12 cellular contexts compared by ENCODE assay signal in the genomic region with DNA sequence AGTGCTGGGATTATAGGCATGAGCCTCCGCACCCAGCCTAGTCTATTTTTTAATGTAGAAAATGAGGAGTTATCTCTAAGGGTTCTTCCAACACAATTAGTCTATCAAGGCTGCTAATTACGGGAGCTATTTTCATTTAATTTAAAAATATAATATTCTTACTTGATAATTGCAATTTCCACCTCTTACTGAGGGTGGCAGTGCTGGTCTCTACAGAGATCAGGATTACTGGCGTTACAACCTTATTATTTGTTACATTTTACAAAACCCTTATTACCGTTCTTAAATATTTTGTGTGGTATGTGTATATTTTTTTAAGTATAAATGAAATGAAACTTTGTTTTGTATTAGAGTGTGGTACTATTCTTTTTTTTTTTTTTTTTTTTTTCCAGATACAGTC. TPM values are rescaled to one million over a fixed set of nuclear protein-coding genes. Genes with fewer than 3 reads are reported as not detected.
DNase-seq lines count a peak whose midpoint lies in the region; ATAC-seq, FAIRE-seq and TF ChIP-seq lines count a peak whose summit lies in the region.
"Had no signal": no experiment of that assay in that cellular context is flagged by ENCODE, and none has a peak within 500 bp of the region (broad histone marks: within the 10 kb centered on the region; RNA-seq: fewer than 3 reads in every experiment).

No MANE protein-coding gene starts in this region.

- no peak for ATAC-seq in GM21717 (IDR thresholded peaks at IDR 0.05; ENCODE audit: unreplicated experiment)
- ATAC-seq: activated CD8-positive, alpha-beta memory T cell treated with anti-CD3 and anti-CD28 coated beads, Interleukin-2, amount 10 ng/mL, durations not matched to agents 7 days and 5 days had no signal

- H3K4me3 ChIP-seq in fibroblast of the aortic adventitia (ENCODE audit: low read depth, low read length): no peak overlapping the region
- H3K4me3 ChIP-seq: thyroid gland had no signal

- DNase-seq in D721Med (ENCODE audit: insufficient read length, low spot score): no peak
- peak; percentile 27 for DNase-seq in RKO (ENCODE audit: low spot score)
- peak; percentile 33 for DNase-seq in fibroblast of the aortic adventitia (ENCODE audit: low read depth)
- no peak for DNase-seq in cerebellar nuclear complex (lab: John Stamatoyannopoulos, UW)
- no peak for DNase-seq in stimulated activated CD4-positive, alpha-beta T cell treated with anti-CD3 and anti-CD28 coated beads, Interleukin-1b, Interleukin-23, amount 100 ng/mL, for 48 hours
- DNase-seq in activated CD4-positive, CD25-positive, alpha-beta regulatory T cell (lab: John Stamatoyannopoulos, UW): no peak
- DNase-seq: activated CD8-positive, alpha-beta memory T cell treated with anti-CD3 and anti-CD28 coated beads, Interleukin-2, amount 10 ng/mL, durations not matched to agents 7 days and 5 days; NK-92 treated with Interleukin-12 subunit alpha and Interleukin-12 subunit beta, amount 100 ng/mL, for 24 hours; thyroid gland had no signal

- peak; percentile 14 for TF ChIP-seq CTCF in D721Med (IDR thresholded peaks at IDR 0.05; ENCODE audit: insufficient read depth, missing control alignments)
- TF ChIP-seq CTCF in fibroblast of the aortic adventitia (IDR thresholded peaks at IDR 0.05; ENCODE audit: insufficient read depth, low read length): peak; percentile 31

- peak; percentile 68 for FAIRE-seq in A204.1 (lab: Jason Lieb, UNC)
- FAIRE-seq in D721Med (lab: Jason Lieb, UNC): no peak

RNA-seq across cellular contexts. Expression of a gene that starts 17.6 kb away (rescaled TPM):
- 8.6 and 17.7 TPM in 2 replicates for total RNA-seq in fibroblast of the aortic adventitia (ENCODE audit: low replicate concordance)

RNA-seq across cellular contexts. Expression of a gene that starts 58.1 kb away (rescaled TPM):
- not detected in 2 replicates for total RNA-seq in fibroblast of the aortic adventitia (ENCODE audit: low replicate concordance)
- total RNA-seq: HT1080 had no signal

Comparison
In these comparisons a context has a peak if more than half of its experiments do, and no peak if none do; other contexts are left out.
1. DNase-seq: peak in RKO (single experiment) and fibroblast of the aortic adventitia (single experiment); none in D721Med (single experiment), cerebellar nuclear complex (0 of 2), stimulated activated CD4-positive, alpha-beta T cell treated with anti-CD3 and anti-CD28 coated beads, Interleukin-1b, Interleukin-23, amount 100 ng/mL, for 48 hours (single experiment) and activated CD4-positive, CD25-positive, alpha-beta regulatory T cell (0 of 4).